ENCODE assay signal across 8 cellular contexts in genomic region chr2:75403991-75404428, GRCh38.
DNase-seq lines count a peak whose midpoint lies in the region; TF ChIP-seq lines count a peak whose summit lies in the region.

No MANE protein-coding gene starts in this region.

- H3K9me3 ChIP-seq in ovary: no peaks in the 10 kb centered on the region

- DNase-seq in NOMO-1 treated with DMSO at 0.1 percent for 48 hours (lab: John Stamatoyannopoulos, UW; ENCODE audit: unreplicated experiment): peak; percentile 32
- DNase-seq in NOMO-1 treated with dmso at 0.1 percent for 144 hours (lab: John Stamatoyannopoulos, UW; ENCODE audit: unreplicated experiment): no peak
- DNase-seq in HCEC 1CT: peak; percentile 48
- DNase-seq in NAMALWA (ENCODE audit: low spot score): peak; percentile 74
- peak; percentile 7 to 57 for DNase-seq in SW 1271 (lab: John Stamatoyannopoulos, UW)
- DNase-seq in fibroblast of pulmonary artery (ENCODE audit: low read depth): peak; percentile 76
- DNase-seq in ovary: no peak
- DNase-seq in GOT3 (lab: John Stamatoyannopoulos, UW): no peak

- TF ChIP-seq POLR2A in ovary (IDR thresholded peaks at IDR 0.05): no peak

- H3K4me3 ChIP-seq in fibroblast of pulmonary artery (replicated peaks; ENCODE audit: low read depth, low read length) (no peak overlapping the region), ovary (no peak overlapping the region)

- H3K27me3 ChIP-seq in ovary: no peaks in the 10 kb centered on the region

- TF ChIP-seq CTCF in fibroblast of pulmonary artery (IDR thresholded peaks at IDR 0.05; ENCODE audit: low read length, missing control alignments) (peak; percentile 79), ovary (IDR thresholded peaks at IDR 0.05) (peak; percentile 13 to 20 (median 13))

- no peaks in the 10 kb centered on the region for H3K36me3 ChIP-seq in ovary

- H3K27ac ChIP-seq in ovary: no peak overlapping the region

- intact Hi-C loops in ovary (cut with DNase I): no loop called here

- no peak for TF ChIP-seq EP300 in ovary (IDR thresholded peaks at IDR 0.05)

- WGBS in ovary, 3 donors: 25 to 40% (median 29%) methylated on average over 9 of the region's 9 CpGs

- H3K4me1 ChIP-seq in ovary (ENCODE audit: insufficient read depth): no peaks in the 10 kb centered on the region

Comparison
In these comparisons a context has a peak if more than half of its experiments do, and no peak if none do; other contexts are left out.
1. DNase-seq: peak in NOMO-1 treated with DMSO at 0.1 percent for 48 hours (single experiment), HCEC 1CT (single experiment), NAMALWA (single experiment), SW 1271 (2 of 2) and fibroblast of pulmonary artery (single experiment); none in NOMO-1 treated with dmso at 0.1 percent for 144 hours (single experiment), ovary (0 of 5) and GOT3 (single experiment).